Comparison of ENCODE assay signal across 11 cellular contexts in genomic region chr17:2243953-2244352, GRCh38. TPM values are rescaled to one million over a fixed set of nuclear protein-coding genes. Genes with fewer than 3 reads are reported as not detected.
A peak's percentile ranks its signal among the peaks of the same experiment; 100 is the strongest.
DNase-seq lines count a peak whose midpoint lies in the region; ATAC-seq and TF ChIP-seq lines count a peak whose summit lies in the region.
"Had no signal": no experiment of that assay in that cellular context is flagged by ENCODE, and none has a peak within 500 bp of the region (broad histone marks: within the 10 kb centered on the region; RNA-seq: fewer than 3 reads in every experiment).

No MANE protein-coding gene starts in this region.

- H3K4me1 ChIP-seq in adipocyte (ENCODE audit: control insufficient read depth, insufficient read depth, low read length), result peaks cover 51% of the 10 kb centered on the region
- peaks cover 19% of the 10 kb centered on the region for H3K4me1 ChIP-seq in lower lobe of right lung
- peaks cover 10 to 31% (median 20%) of the 10 kb centered on the region in 5 donors for H3K4me1 ChIP-seq in subcutaneous abdominal adipose tissue (ENCODE audit: control insufficient read depth in 5 of 5, insufficient read depth in 5 of 5, low read length in 5 of 5)
- H3K4me1 ChIP-seq in CD8-positive, alpha-beta memory T cell (ENCODE audit: insufficient read depth, low read length), result no peaks in the 10 kb centered on the region

- H3K27ac Mint-ChIP-seq in T-helper 2 cell treated with Interferon-gamma antibody and Interleukin-4, amounts not matched to agents 5 μg/mL and 100 μg/mL, for 36 hours, result peak overlapping the region; percentile 55
- peak overlapping the region in 3 of 8 donors; percentile 14 to 84 (median 84) for H3K27ac Mint-ChIP-seq in CD8-positive, alpha-beta memory T cell
- H3K27ac Mint-ChIP-seq: activated naive CD4-positive, alpha-beta T cell treated with anti-CD3 and anti-CD28 coated beads, Interleukin-2, amount 50 U/mL, for 24 hours; H9 had no signal

- POLR2A ChIA-PET in CD8-positive, alpha-beta memory T cell (lab: Charles Lee), result interaction anchor here (0.8 to 3.2 kb wide), 3 partner anchors 189 to 193 kb away, joined by 3 to 37 read pairs (median 4); partner anchors contain the start of gene HIC1

- no peaks in the 10 kb centered on the region for H3K9me3 ChIP-seq in adipocyte (ENCODE audit: control insufficient read depth, low read length)
- no peaks in the 10 kb centered on the region for H3K9me3 ChIP-seq in lower lobe of right lung
- no peaks in the 10 kb centered on the region for H3K9me3 ChIP-seq in subcutaneous abdominal adipose tissue (ENCODE audit: control insufficient read depth in 5 of 5, low read length in 5 of 5)
- no peaks in the 10 kb centered on the region for H3K9me3 ChIP-seq in CD8-positive, alpha-beta memory T cell (ENCODE audit: low read length)

- DNase-seq in T-helper 2 cell treated with Interferon-gamma antibody and Interleukin-4, amounts not matched to agents 5 μg/mL and 100 μg/mL, for 36 hours (ENCODE audit: low spot score), result no peak
- no peak for DNase-seq in T-helper 2 cell
- DNase-seq in adipocyte (ENCODE audit: low read depth), result peak; percentile 58
- DNase-seq in lower lobe of right lung, result no peak
- no peak for DNase-seq in CD8-positive, alpha-beta memory T cell
- DNase-seq in activated CD4-positive, CD25-positive, alpha-beta regulatory T cell (lab: John Stamatoyannopoulos, UW), result no peak
- DNase-seq: effector CD4-positive, alpha-beta T cell had no signal

- peaks cover 61% of the 10 kb centered on the region for H3K4me1 Mint-ChIP-seq in T-helper 2 cell treated with Interferon-gamma antibody and Interleukin-4, amounts not matched to agents 5 μg/mL and 100 μg/mL, for 36 hours (ENCODE audit: low read depth)
- peaks cover 17 to 46% (median 31%) of the 10 kb centered on the region in 3 donors for H3K4me1 Mint-ChIP-seq in CD8-positive, alpha-beta memory T cell

- peak in 1 of 2 donors; percentile 5 for ATAC-seq in lower lobe of right lung
- no peak for ATAC-seq in GM19023 (IDR thresholded peaks at IDR 0.05; ENCODE audit: unreplicated experiment)

- H3K27me3 ChIP-seq in adipocyte (replicated peaks; ENCODE audit: control insufficient read depth, insufficient read depth, low read length) (no peaks in the 10 kb centered on the region), lower lobe of right lung (ENCODE audit: low read depth) (no peaks in the 10 kb centered on the region), subcutaneous abdominal adipose tissue (ENCODE audit: control insufficient read depth in 5 of 5, insufficient read depth in 4 of 5, low read length in 5 of 5) (no peaks in the 10 kb centered on the region)
- H3K27me3 ChIP-seq in CD8-positive, alpha-beta memory T cell (ENCODE audit: insufficient read depth, low read length, poor library complexity, severe bottlenecking), result no peaks in the 10 kb centered on the region

- CTCF ChIA-PET in CD8-positive, alpha-beta memory T cell (lab: Charles Lee), result interaction anchor here (0.8 to 11.6 kb wide), 24 partner anchors 10 to 362 kb away, joined by 3 to 256 read pairs (median 8); partner anchors contain the start of gene HIC1

- H3K36me3 ChIP-seq in adipocyte (ENCODE audit: control insufficient read depth, insufficient read depth, low read length, severe bottlenecking), result no peaks in the 10 kb centered on the region
- peaks cover 10% of the 10 kb centered on the region for H3K36me3 ChIP-seq in lower lobe of right lung
- peaks cover 0 to 14% (median 5%) of the 10 kb centered on the region in 5 donors for H3K36me3 ChIP-seq in subcutaneous abdominal adipose tissue (ENCODE audit: control insufficient read depth in 5 of 5, insufficient read depth in 5 of 5, low read length in 5 of 5)
- H3K36me3 ChIP-seq in CD8-positive, alpha-beta memory T cell (ENCODE audit: insufficient read depth, low read length), result peaks cover 11% of the 10 kb centered on the region

- H3K36me3 Mint-ChIP-seq in T-helper 2 cell treated with Interferon-gamma antibody and Interleukin-4, amounts not matched to agents 5 μg/mL and 100 μg/mL, for 36 hours (ENCODE audit: low read depth), result peaks cover 52% of the 10 kb centered on the region
- peaks cover 4 to 63% (median 25%) of the 10 kb centered on the region in 3 donors for H3K36me3 Mint-ChIP-seq in CD8-positive, alpha-beta memory T cell

- H3K4me3 Mint-ChIP-seq in T-helper 2 cell treated with Interferon-gamma antibody and Interleukin-4, amounts not matched to agents 5 μg/mL and 100 μg/mL, for 36 hours, result no peak overlapping the region
- H3K4me3 Mint-ChIP-seq in CD8-positive, alpha-beta memory T cell, result no peak overlapping the region
- H3K4me3 Mint-ChIP-seq: activated naive CD4-positive, alpha-beta T cell treated with anti-CD3 and anti-CD28 coated beads, Interleukin-2, amount 50 U/mL, for 24 hours; H9 had no signal

- H3K27me3 Mint-ChIP-seq in T-helper 2 cell treated with Interferon-gamma antibody and Interleukin-4, amounts not matched to agents 5 μg/mL and 100 μg/mL, for 36 hours (ENCODE audit: low read depth), result no peaks in the 10 kb centered on the region
- H3K27me3 Mint-ChIP-seq in CD8-positive, alpha-beta memory T cell, result no peaks in the 10 kb centered on the region
- H3K27me3 Mint-ChIP-seq: activated naive CD4-positive, alpha-beta T cell treated with anti-CD3 and anti-CD28 coated beads, Interleukin-2, amount 50 U/mL, for 24 hours had no signal

- H3K4me3 ChIP-seq in adipocyte (ENCODE audit: low read length) (peak overlapping the region; percentile 48), lower lobe of right lung (no peak overlapping the region), subcutaneous abdominal adipose tissue (ENCODE audit: low read depth in 1 of 5, low read length in 5 of 5) (no peak overlapping the region)
- H3K4me3 ChIP-seq in CD8-positive, alpha-beta memory T cell (ENCODE audit: low read length), result no peak overlapping the region

- peak overlapping the region; percentile 76 for H3K27ac ChIP-seq in lower lobe of right lung
- H3K27ac ChIP-seq in subcutaneous abdominal adipose tissue (ENCODE audit: low read depth, low read length), result peak overlapping the region; percentile 39
- H3K27ac ChIP-seq in CD8-positive, alpha-beta memory T cell (ENCODE audit: low read depth, low read length), result no peak overlapping the region

- H3K9ac ChIP-seq in adipocyte (ENCODE audit: low read length) (peak overlapping the region; percentile 80), subcutaneous abdominal adipose tissue (ENCODE audit: low read length in 5 of 5) (peak overlapping the region in 1 of 5 donors; percentile 16)

- TF ChIP-seq CTCF in lower lobe of right lung (IDR thresholded peaks at IDR 0.05), result no peak

- intact Hi-C loops in lower lobe of right lung (cut with DNase I), result loop anchor here (5.0 kb wide), 1 partner anchor 187 kb away; the partner anchor contains the start of gene HIC1

- H3K9me3 Mint-ChIP-seq in T-helper 2 cell treated with Interferon-gamma antibody and Interleukin-4, amounts not matched to agents 5 μg/mL and 100 μg/mL, for 36 hours, result no peaks in the 10 kb centered on the region
- no peaks in the 10 kb centered on the region for H3K9me3 Mint-ChIP-seq in CD8-positive, alpha-beta memory T cell
- H3K9me3 Mint-ChIP-seq: activated naive CD4-positive, alpha-beta T cell treated with anti-CD3 and anti-CD28 coated beads, Interleukin-2, amount 50 U/mL, for 24 hours; H9 had no signal

RNA-seq across cellular contexts. Expression of gene SMG6, which starts 59.6 kb away (rescaled TPM):
- total RNA-seq in lower lobe of right lung, result 33.8 TPM
- total RNA-seq in CD8-positive, alpha-beta memory T cell, result 10 to 100 TPM; 53.3 to 54.1 TPM
- 11.2 TPM for polyA plus RNA-seq in CD8-positive, alpha-beta memory T cell

RNA-seq across cellular contexts. Expression of gene SRR, which starts 59.8 kb away (rescaled TPM):
- total RNA-seq in lower lobe of right lung, result 12.2 TPM
- total RNA-seq in CD8-positive, alpha-beta memory T cell, result 10 to 100 TPM; 11.7 to 13.4 TPM
- 5.7 TPM for polyA plus RNA-seq in CD8-positive, alpha-beta memory T cell
